Comparison of ENCODE assay signal across 34 cellular contexts in genomic region chr4:150862829-150863228, GRCh38.
"Had no signal": no experiment of that assay in that cellular context is flagged by ENCODE, and none has a peak within 500 bp of the region (broad histone marks: within the 10 kb centered on the region; RNA-seq: fewer than 3 reads in every experiment).

No MANE protein-coding gene starts in this region.

- H3K27me3 Mint-ChIP-seq: activated B cell treated with CpG ODN at 0.5 μM for 24 hours; activated CD4-positive, alpha-beta memory T cell treated with anti-CD3 and anti-CD28 coated beads, Interleukin-2, amount 10 ng/mL, durations not matched to agents 7 days and 5 days; activated CD4-positive, alpha-beta T cell treated with anti-CD3 and anti-CD28 coated beads, Interleukin-2, amount 10 ng/mL, durations not matched to agents 24 days and 14 days; activated CD8-positive, alpha-beta memory T cell treated with anti-CD3 and anti-CD28 coated beads, Interleukin-2, amount 10 ng/mL, durations not matched to agents 7 days and 5 days; activated naive CD4-positive, alpha-beta T cell treated with anti-CD3 and anti-CD28 coated beads, Interleukin-2, amount 10 ng/mL, durations not matched to agents 7 days and 5 days; activated naive CD4-positive, alpha-beta T cell treated with anti-CD3 and anti-CD28 coated beads, Interleukin-2, amount 50 U/mL, for 24 hours; activated naive CD8-positive, alpha-beta T cell; activated naive CD8-positive, alpha-beta T cell treated with anti-CD3 and anti-CD28 coated beads, Interleukin-2, amount 10 ng/mL, durations not matched to agents 7 days and 5 days; activated naive CD8-positive, alpha-beta T cell treated with anti-CD3 and anti-CD28 coated beads, Interleukin-2, amount 50 U/mL, for 24 hours; activated T-cell treated with anti-CD3 and anti-CD28 coated beads, Interleukin-2, amount 50 U/mL, for 24 hours had no signal

- H3K36me3 ChIP-seq: brain microvascular endothelial cell, breast epithelium had no signal

- H3K36me3 Mint-ChIP-seq: activated naive CD8-positive, alpha-beta T cell treated with anti-CD3 and anti-CD28 coated beads, Interleukin-2, amount 10 ng/mL, durations not matched to agents 7 days and 5 days had no signal

- H3K9me3 ChIP-seq: body of pancreas, breast epithelium had no signal

- H3K27ac Mint-ChIP-seq: activated B cell treated with CpG ODN at 0.5 μM for 24 hours; activated CD4-positive, alpha-beta memory T cell treated with anti-CD3 and anti-CD28 coated beads, Interleukin-2, amount 10 ng/mL, durations not matched to agents 7 days and 5 days; activated CD4-positive, alpha-beta T cell treated with anti-CD3 and anti-CD28 coated beads, Interleukin-2, amount 10 ng/mL, durations not matched to agents 24 days and 14 days; activated CD8-positive, alpha-beta memory T cell treated with anti-CD3 and anti-CD28 coated beads, Interleukin-2, amount 10 ng/mL, durations not matched to agents 7 days and 5 days; activated CD8-positive, alpha-beta T cell treated with anti-CD3 and anti-CD28 coated beads, Interleukin-2, amount 10 ng/mL, durations not matched to agents 7 days and 5 days; activated naive CD4-positive, alpha-beta T cell treated with anti-CD3 and anti-CD28 coated beads, Interleukin-2, amount 10 ng/mL, durations not matched to agents 7 days and 5 days; activated naive CD4-positive, alpha-beta T cell treated with anti-CD3 and anti-CD28 coated beads, Interleukin-2, amount 50 U/mL, for 24 hours; activated naive CD8-positive, alpha-beta T cell; activated naive CD8-positive, alpha-beta T cell treated with anti-CD3 and anti-CD28 coated beads, Interleukin-2, amount 10 ng/mL, durations not matched to agents 7 days and 5 days; activated naive CD8-positive, alpha-beta T cell treated with anti-CD3 and anti-CD28 coated beads, Interleukin-2, amount 50 U/mL, for 24 hours; activated T-cell treated with anti-CD3 and anti-CD28 coated beads, Interleukin-2, amount 50 U/mL, for 24 hours; activated T-helper 2 cell treated with anti-CD3 and anti-CD28 coated beads, Interferon-gamma antibody, Interleukin-2, Interleukin-4, amounts not matched to agents 10 μg/mL and 5 μg/mL and 100 μg/mL, durations not matched to agents 14 hours and 24 hours and 36 hours; T-helper 1 cell treated with Interleukin-12 subunit alpha and Interleukin-12 subunit beta and Interleukin-4 antibody, amounts not matched to agents 30 μg/mL and 1 μg/mL, for 36 hours; T-helper 2 cell treated with Interferon-gamma antibody and Interleukin-4, amounts not matched to agents 5 μg/mL and 100 μg/mL, for 36 hours had no signal

- H3K27me3 ChIP-seq: body of pancreas, brain microvascular endothelial cell, breast epithelium had no signal

- H3K4me1 ChIP-seq: body of pancreas, breast epithelium had no signal

- DNase-seq: activated B cell treated with CpG ODN at 0.5 μM for 24 hours; activated CD4-positive, alpha-beta memory T cell treated with anti-CD3 and anti-CD28 coated beads, Interleukin-2, amount 10 ng/mL, durations not matched to agents 7 days and 5 days; activated CD4-positive, alpha-beta T cell treated with anti-CD3 and anti-CD28 coated beads for 4 hours; activated CD4-positive, alpha-beta T cell treated with anti-CD3 and anti-CD28 coated beads, Interleukin-2, amount 10 ng/mL, durations not matched to agents 24 days and 14 days; activated CD4-positive, alpha-beta T cell treated with anti-CD3 and anti-CD28 coated beads, Interleukin-2, amount 50 U/mL, for 1 hour; activated CD4-positive, alpha-beta T cell treated with anti-CD3 and anti-CD28 coated beads, Interleukin-2, amount 50 U/mL, for 4 hours; activated CD4-positive, CD25-positive, alpha-beta regulatory T cell treated with anti-CD3 and anti-CD28 coated beads, Interleukin-2, amount 50 U/mL, for 72 hours; activated CD8-positive, alpha-beta memory T cell treated with anti-CD3 and anti-CD28 coated beads for 24 hours; activated CD8-positive, alpha-beta memory T cell treated with anti-CD3 and anti-CD28 coated beads, Interleukin-2, amount 10 ng/mL, durations not matched to agents 7 days and 5 days; activated CD8-positive, alpha-beta memory T cell treated with anti-CD3 and anti-CD28 coated beads, Interleukin-2, amount 50 U/mL, for 48 hours; activated CD8-positive, alpha-beta T cell treated with anti-CD3 and anti-CD28 coated beads, Interleukin-2, amount 10 ng/mL, durations not matched to agents 7 days and 5 days; activated effector memory CD4-positive, alpha-beta T cell treated with Interleukin-2 at 50 U/mL for 16 hours; activated gamma-delta T cell; activated naive CD4-positive, alpha-beta T cell treated with anti-CD3 and anti-CD28 coated beads, Interleukin-2, amount 10 ng/mL, durations not matched to agents 7 days and 5 days; activated naive CD4-positive, alpha-beta T cell treated with Interleukin-2 at 50 U/mL for 16 hours; activated naive CD8-positive, alpha-beta T cell treated with anti-CD3 and anti-CD28 coated beads, Interleukin-2, amount 10 ng/mL, durations not matched to agents 7 days and 5 days; activated naive CD8-positive, alpha-beta T cell treated with anti-CD3 and anti-CD28 coated beads, Interleukin-2, amount 50 U/mL, for 24 hours; activated T-cell treated with anti-CD3 and anti-CD28 coated beads, Interleukin-2, amount 50 U/mL, for 24 hours; activated T-cell treated with anti-CD3 and anti-CD28 coated beads, Interleukin-2, amount 50 U/mL, for 48 hours; amniotic stem cell; aorta; body of pancreas; brain microvascular endothelial cell; central memory CD4-positive, alpha-beta T cell; T-helper 1 cell; T-helper 2 cell; T-helper 9 cell had no signal

- H3K9me3 Mint-ChIP-seq: activated B cell treated with CpG ODN at 0.5 μM for 24 hours; activated CD4-positive, alpha-beta memory T cell treated with anti-CD3 and anti-CD28 coated beads, Interleukin-2, amount 10 ng/mL, durations not matched to agents 7 days and 5 days; activated CD4-positive, alpha-beta T cell treated with anti-CD3 and anti-CD28 coated beads, Interleukin-2, amount 10 ng/mL, durations not matched to agents 24 days and 14 days; activated naive CD4-positive, alpha-beta T cell treated with anti-CD3 and anti-CD28 coated beads, Interleukin-2, amount 10 ng/mL, durations not matched to agents 7 days and 5 days; activated naive CD4-positive, alpha-beta T cell treated with anti-CD3 and anti-CD28 coated beads, Interleukin-2, amount 50 U/mL, for 24 hours; activated naive CD8-positive, alpha-beta T cell treated with anti-CD3 and anti-CD28 coated beads, Interleukin-2, amount 10 ng/mL, durations not matched to agents 7 days and 5 days; activated naive CD8-positive, alpha-beta T cell treated with anti-CD3 and anti-CD28 coated beads, Interleukin-2, amount 50 U/mL, for 24 hours; activated T-cell treated with anti-CD3 and anti-CD28 coated beads, Interleukin-2, amount 50 U/mL, for 24 hours; activated T-helper 2 cell treated with anti-CD3 and anti-CD28 coated beads, Interferon-gamma antibody, Interleukin-2, Interleukin-4, amounts not matched to agents 10 μg/mL and 5 μg/mL and 100 μg/mL, durations not matched to agents 14 hours and 24 hours and 36 hours; T-helper 1 cell treated with Interleukin-12 subunit alpha and Interleukin-12 subunit beta and Interleukin-4 antibody, amounts not matched to agents 30 μg/mL and 1 μg/mL, for 36 hours; T-helper 2 cell treated with Interferon-gamma antibody and Interleukin-4, amounts not matched to agents 5 μg/mL and 100 μg/mL, for 36 hours had no signal

- H3K4me3 Mint-ChIP-seq: activated B cell treated with CpG ODN at 0.5 μM for 24 hours; activated CD4-positive, alpha-beta memory T cell treated with anti-CD3 and anti-CD28 coated beads, Interleukin-2, amount 10 ng/mL, durations not matched to agents 7 days and 5 days; activated CD4-positive, alpha-beta T cell treated with anti-CD3 and anti-CD28 coated beads, Interleukin-2, amount 10 ng/mL, durations not matched to agents 24 days and 14 days; activated CD8-positive, alpha-beta memory T cell treated with anti-CD3 and anti-CD28 coated beads, Interleukin-2, amount 10 ng/mL, durations not matched to agents 7 days and 5 days; activated CD8-positive, alpha-beta T cell treated with anti-CD3 and anti-CD28 coated beads, Interleukin-2, amount 10 ng/mL, durations not matched to agents 7 days and 5 days; activated naive CD4-positive, alpha-beta T cell treated with anti-CD3 and anti-CD28 coated beads, Interleukin-2, amount 10 ng/mL, durations not matched to agents 7 days and 5 days; activated naive CD4-positive, alpha-beta T cell treated with anti-CD3 and anti-CD28 coated beads, Interleukin-2, amount 50 U/mL, for 24 hours; activated naive CD8-positive, alpha-beta T cell; activated naive CD8-positive, alpha-beta T cell treated with anti-CD3 and anti-CD28 coated beads, Interleukin-2, amount 10 ng/mL, durations not matched to agents 7 days and 5 days; activated naive CD8-positive, alpha-beta T cell treated with anti-CD3 and anti-CD28 coated beads, Interleukin-2, amount 50 U/mL, for 24 hours; activated T-cell treated with anti-CD3 and anti-CD28 coated beads, Interleukin-2, amount 50 U/mL, for 24 hours; T-helper 1 cell treated with Interleukin-12 subunit alpha and Interleukin-12 subunit beta and Interleukin-4 antibody, amounts not matched to agents 30 μg/mL and 1 μg/mL, for 36 hours; T-helper 2 cell treated with Interferon-gamma antibody and Interleukin-4, amounts not matched to agents 5 μg/mL and 100 μg/mL, for 36 hours had no signal

- H3K27ac ChIP-seq: body of pancreas, brain microvascular endothelial cell, breast epithelium, VCaP had no signal

- H3K4me3 ChIP-seq: body of pancreas, breast epithelium had no signal

- ATAC-seq: activated CD8-positive, alpha-beta memory T cell treated with anti-CD3 and anti-CD28 coated beads, Interleukin-2, amount 10 ng/mL, durations not matched to agents 7 days and 5 days; activated CD8-positive, alpha-beta T cell treated with anti-CD3 and anti-CD28 coated beads, Interleukin-2, amount 10 ng/mL, durations not matched to agents 7 days and 5 days; activated naive CD8-positive, alpha-beta T cell treated with anti-CD3 and anti-CD28 coated beads, Interleukin-2, amount 50 U/mL, for 24 hours; body of pancreas had no signal

- H3K4me1 Mint-ChIP-seq: activated B cell treated with CpG ODN at 0.5 μM for 24 hours; activated CD4-positive, alpha-beta memory T cell treated with anti-CD3 and anti-CD28 coated beads, Interleukin-2, amount 10 ng/mL, durations not matched to agents 7 days and 5 days; activated CD4-positive, alpha-beta T cell treated with anti-CD3 and anti-CD28 coated beads, Interleukin-2, amount 10 ng/mL, durations not matched to agents 24 days and 14 days; activated naive CD4-positive, alpha-beta T cell treated with anti-CD3 and anti-CD28 coated beads, Interleukin-2, amount 10 ng/mL, durations not matched to agents 7 days and 5 days; activated naive CD4-positive, alpha-beta T cell treated with anti-CD3 and anti-CD28 coated beads, Interleukin-2, amount 50 U/mL, for 24 hours; activated naive CD8-positive, alpha-beta T cell treated with anti-CD3 and anti-CD28 coated beads, Interleukin-2, amount 10 ng/mL, durations not matched to agents 7 days and 5 days; activated naive CD8-positive, alpha-beta T cell treated with anti-CD3 and anti-CD28 coated beads, Interleukin-2, amount 50 U/mL, for 24 hours had no signal
